ENCODE assay signal across 12 cellular contexts in genomic region chr12:113860059-113860820, GRCh38.
A peak's percentile ranks its signal among the peaks of the same experiment; 100 is the strongest.
DNase-seq lines count a peak whose midpoint lies in the region; ATAC-seq, FAIRE-seq and TF ChIP-seq lines count a peak whose summit lies in the region.
"Had no signal": no experiment of that assay in that cellular context is flagged by ENCODE, and none has a peak within 500 bp of the region (broad histone marks: within the 10 kb centered on the region; RNA-seq: fewer than 3 reads in every experiment).

No MANE protein-coding gene starts in this region.

- H3K27me3 Mint-ChIP-seq in activated CD4-positive, alpha-beta memory T cell treated with anti-CD3 and anti-CD28 coated beads, Interleukin-2, amount 10 ng/mL, durations not matched to agents 7 days and 5 days = no peaks in the 10 kb centered on the region

- no peaks in the 10 kb centered on the region for H3K36me3 Mint-ChIP-seq in activated CD4-positive, alpha-beta memory T cell treated with anti-CD3 and anti-CD28 coated beads, Interleukin-2, amount 10 ng/mL, durations not matched to agents 7 days and 5 days (ENCODE audit: low read depth)

- H3K4me1 Mint-ChIP-seq in activated CD4-positive, alpha-beta memory T cell treated with anti-CD3 and anti-CD28 coated beads, Interleukin-2, amount 10 ng/mL, durations not matched to agents 7 days and 5 days = peaks cover 11% of the 10 kb centered on the region

- no peak overlapping the region for H3K4me3 ChIP-seq in A549

- ATAC-seq in A549 = peak in 1 of 2 experiments; percentile 31; a peak in 3 of 6 replicates
- ATAC-seq in HG03097 (IDR thresholded peaks at IDR 0.05; ENCODE audit: low FRiP score, unreplicated experiment) = no peak
- ATAC-seq in GM18511 (IDR thresholded peaks at IDR 0.05; ENCODE audit: unreplicated experiment) = no peak
- ATAC-seq in HG03520 (IDR thresholded peaks at IDR 0.05; ENCODE audit: unreplicated experiment) = no peak

- no peak overlapping the region for H3K4me2 ChIP-seq in A549
- H3K4me2 ChIP-seq: KMS-11 had no signal

- peak overlapping the region; percentile 68 to 88; a peak in 5 of 6 replicates for H3K27ac ChIP-seq in A549
- H3K27ac ChIP-seq: KMS-11 had no signal

- CTCF ChIA-PET in A549 (lab: Yijun Ruan, JAX) = interaction anchor here (0.8 to 3.0 kb wide), 3 partner anchors 8 to 549 kb away, joined by 3 to 7 read pairs (median 3); no protein-coding TSS in a partner anchor
- CTCF ChIA-PET in activated CD4-positive, alpha-beta memory T cell treated with anti-CD3 and anti-CD28 coated beads, Interleukin-2, amount 10 ng/mL, durations not matched to agents 7 days and 5 days (lab: Charles Lee) = no interaction called here

- H3K27ac Mint-ChIP-seq in activated CD4-positive, alpha-beta memory T cell treated with anti-CD3 and anti-CD28 coated beads, Interleukin-2, amount 10 ng/mL, durations not matched to agents 7 days and 5 days = no peak overlapping the region
- H3K27ac Mint-ChIP-seq: activated naive CD4-positive, alpha-beta T cell treated with anti-CD3 and anti-CD28 coated beads for 36 hours had no signal

- H3K4me1 ChIP-seq in A549 = peaks cover 28% of the 10 kb centered on the region

- POLR2A ChIA-PET in A549 (lab: Yijun Ruan, JAX) = no interaction called here
- POLR2A ChIA-PET in activated CD4-positive, alpha-beta memory T cell treated with anti-CD3 and anti-CD28 coated beads, Interleukin-2, amount 10 ng/mL, durations not matched to agents 7 days and 5 days (lab: Charles Lee) = no interaction called here

- TF ChIP-seq RAD21 in A549 (conservative IDR thresholded peaks at IDR 0.05 in 1 of 2, IDR thresholded peaks at IDR 0.05 in 1 of 2) = no peak

- H3K9me3 Mint-ChIP-seq in activated CD4-positive, alpha-beta memory T cell treated with anti-CD3 and anti-CD28 coated beads, Interleukin-2, amount 10 ng/mL, durations not matched to agents 7 days and 5 days = no peaks in the 10 kb centered on the region
- H3K9me3 Mint-ChIP-seq: activated naive CD4-positive, alpha-beta T cell treated with anti-CD3 and anti-CD28 coated beads for 36 hours had no signal

- no peak for TF ChIP-seq CTCF in A549 (IDR thresholded peaks at IDR 0.05)

- no peak for TF ChIP-seq EP300 in A549 (IDR thresholded peaks at IDR 0.05)

- no peak overlapping the region for H3K4me3 Mint-ChIP-seq in activated CD4-positive, alpha-beta memory T cell treated with anti-CD3 and anti-CD28 coated beads, Interleukin-2, amount 10 ng/mL, durations not matched to agents 7 days and 5 days
- H3K4me3 Mint-ChIP-seq: activated naive CD4-positive, alpha-beta T cell treated with anti-CD3 and anti-CD28 coated beads for 36 hours had no signal

- no peaks in the 10 kb centered on the region for H3K9me3 ChIP-seq in A549

- no peak for TF ChIP-seq POLR2A in A549 (IDR thresholded peaks at IDR 0.05; ENCODE audit: low read length)

- no peak for FAIRE-seq in A549 (lab: Jason Lieb, UNC)
- FAIRE-seq: small intestine had no signal

- DNase-seq in A549 (ENCODE audit: low read depth in 1 of 2, low spot score in 1 of 2) = no peak
- DNase-seq in HuH-7 (ENCODE audit: low spot score) = peak; percentile 31
- peak; percentile 23 for DNase-seq in NCI-H2227 treated with DMSO at 0.1 percent for 48 hours (lab: John Stamatoyannopoulos, UW)
- DNase-seq in ecto neural progenitor cell (ENCODE audit: low spot score) = peak; percentile 64
- DNase-seq in activated CD4-positive, alpha-beta memory T cell treated with anti-CD3 and anti-CD28 coated beads, Interleukin-2, amount 10 ng/mL, durations not matched to agents 7 days and 5 days = no peak
- DNase-seq: activated naive CD4-positive, alpha-beta T cell treated with anti-CD3 and anti-CD28 coated beads for 36 hours; small intestine; T-helper 2 cell had no signal

- WGBS in A549 (ENCODE audit: missing lambda C conversion rate) = 94% methylated on average over 16 of the region's 17 CpGs

TF ChIP-seq in A549, 52 proteins besides CTCF, POLR2A, EP300 and RAD21:
- TF ChIP-seq RNF2 (IDR thresholded peaks at IDR 0.05; ENCODE audit: borderline replicate concordance, low read depth) = no peak
- no peak for TF ChIP-seq JUN (IDR thresholded peaks at IDR 0.05)
- TF ChIP-seq RCOR1 (IDR thresholded peaks at IDR 0.05; ENCODE audit: low read depth, low read length) = no peak
TF ChIP-seq in A549: peak in this region for 0.

Comparison
In these comparisons a context has a peak if more than half of its experiments do, and no peak if none do; other contexts are left out.
1. DNase-seq: peak in HuH-7 (single experiment), NCI-H2227 treated with DMSO at 0.1 percent for 48 hours (single experiment) and ecto neural progenitor cell (single experiment); none in A549 (0 of 2) and activated CD4-positive, alpha-beta memory T cell treated with anti-CD3 and anti-CD28 coated beads, Interleukin-2, amount 10 ng/mL, durations not matched to agents 7 days and 5 days (single experiment).